ENCODE assay signal across 9 cellular contexts in genomic region chr16:630815-631405, GRCh38. TPM values are rescaled to one million over a fixed set of nuclear protein-coding genes. Genes with fewer than 3 reads are reported as not detected.
A peak's percentile ranks its signal among the peaks of the same experiment; 100 is the strongest.
DNase-seq lines count a peak whose midpoint lies in the region; ATAC-seq and TF ChIP-seq lines count a peak whose summit lies in the region.
"Had no signal": no experiment of that assay in that cellular context is flagged by ENCODE, and none has a peak within 500 bp of the region (broad histone marks: within the 10 kb centered on the region; RNA-seq: fewer than 3 reads in every experiment).

Gene WFIKKN1 (plus strand): TSS chr16:630985. CDS start chr16:631254, 269 bp downstream.

- H3K27ac ChIP-seq in liver (ENCODE audit: low read depth in 1 of 2, low read length in 2 of 2) (peak within 1 kb of the TSS in 1 of 2 donors; percentile 38), tibial nerve (peak within 1 kb of the TSS in 3 of 4 donors; percentile 56 to 87 (median 76))

- no peaks in the 10 kb centered on the region for H3K27me3 ChIP-seq in liver (ENCODE audit: control insufficient read depth in 4 of 4, insufficient read depth in 4 of 4, low read length in 3 of 4)
- H3K27me3 ChIP-seq in tibial nerve: no peaks in the 10 kb centered on the region

- TF ChIP-seq POLR2A in tibial nerve (IDR thresholded peaks at IDR 0.05): no peak

- peak within 1 kb of the TSS in 3 of 5 experiments; percentile 33 to 81 (median 78) for H3K27ac Mint-ChIP-seq in brain

- H3K27me3 Mint-ChIP-seq in brain: no peaks in the 10 kb centered on the region

- H3K4me1 ChIP-seq in liver (ENCODE audit: control insufficient read depth in 4 of 4, insufficient read depth in 4 of 4, low read length in 3 of 4) (peaks cover 33 to 60% (median 50%) of the 10 kb centered on the region in 4 donors), tibial nerve (peaks cover 0 to 62% (median 34%) of the 10 kb centered on the region in 4 donors)

- H3K4me3 ChIP-seq in liver (ENCODE audit: low read depth in 1 of 3, low read length in 3 of 3): no peak within 1 kb of the TSS
- no peak within 1 kb of the TSS for H3K4me3 ChIP-seq in tibial nerve

- H3K36me3 ChIP-seq in liver (ENCODE audit: control insufficient read depth in 4 of 4, insufficient read depth in 3 of 4, low read depth in 1 of 4, low read length in 3 of 4) (peaks cover 0 to 12% (median 3%) of the 10 kb centered on the region in 4 donors), tibial nerve (peaks cover 3 to 59% (median 4%) of the 10 kb centered on the region in 3 donors)

- TF ChIP-seq CTCF in brain (conservative IDR thresholded peaks at IDR 0.05) (no peak), liver (IDR thresholded peaks at IDR 0.05; ENCODE audit: low read depth, low read length, missing input control) (peak; percentile 1), tibial nerve (IDR thresholded peaks at IDR 0.05) (no peak)

- TF ChIP-seq RAD21 in liver (IDR thresholded peaks at IDR 0.05): no peak

- H3K9ac ChIP-seq in liver (ENCODE audit: low read depth in 1 of 2, low read length in 2 of 2): no peak within 1 kb of the TSS

- peaks cover 19% of the 10 kb centered on the region for H3K4me1 Mint-ChIP-seq in brain

- H3K36me3 Mint-ChIP-seq in brain: peaks cover 7% of the 10 kb centered on the region

- H3K9me3 Mint-ChIP-seq in brain: no peaks in the 10 kb centered on the region

- H3K4me3 Mint-ChIP-seq in brain: peak within 1 kb of the TSS in 1 of 5 experiments; percentile 33

- TF ChIP-seq EP300 in tibial nerve (IDR thresholded peaks at IDR 0.05): no peak

- DNase-seq in NCI-H748 (lab: John Stamatoyannopoulos, UW; ENCODE audit: unreplicated experiment) (peak; percentile 55), NCI-H748 treated with DMSO at 0.1 percent for 48 hours (lab: John Stamatoyannopoulos, UW) (no peak), tibial nerve (ENCODE audit: low spot score in 2 of 2) (no peak)

- no peaks in the 10 kb centered on the region for H3K9me3 ChIP-seq in liver (ENCODE audit: control insufficient read depth in 4 of 4, low read length in 3 of 4)
- no peaks in the 10 kb centered on the region for H3K9me3 ChIP-seq in tibial nerve

- ATAC-seq in GM18519 (IDR thresholded peaks at IDR 0.05; ENCODE audit: low FRiP score, unreplicated experiment): no peak
- no peak for ATAC-seq in HG02642 (IDR thresholded peaks at IDR 0.05; ENCODE audit: poor library complexity, unreplicated experiment)
- no peak for ATAC-seq in GM19463 (IDR thresholded peaks at IDR 0.05; ENCODE audit: unreplicated experiment)

- 7% methylated on average over 23 of the region's 23 CpGs for WGBS in liver
- 0 to 6% methylated on average over 8 to 13 of the region's 23 CpGs for WGBS in tibial nerve, 2 donors

TF ChIP-seq in liver, 16 proteins besides CTCF, POLR2A, EP300 and RAD21:
- no peak for TF ChIP-seq YY1 (IDR thresholded peaks at IDR 0.05)
- TF ChIP-seq, protein P1, sequence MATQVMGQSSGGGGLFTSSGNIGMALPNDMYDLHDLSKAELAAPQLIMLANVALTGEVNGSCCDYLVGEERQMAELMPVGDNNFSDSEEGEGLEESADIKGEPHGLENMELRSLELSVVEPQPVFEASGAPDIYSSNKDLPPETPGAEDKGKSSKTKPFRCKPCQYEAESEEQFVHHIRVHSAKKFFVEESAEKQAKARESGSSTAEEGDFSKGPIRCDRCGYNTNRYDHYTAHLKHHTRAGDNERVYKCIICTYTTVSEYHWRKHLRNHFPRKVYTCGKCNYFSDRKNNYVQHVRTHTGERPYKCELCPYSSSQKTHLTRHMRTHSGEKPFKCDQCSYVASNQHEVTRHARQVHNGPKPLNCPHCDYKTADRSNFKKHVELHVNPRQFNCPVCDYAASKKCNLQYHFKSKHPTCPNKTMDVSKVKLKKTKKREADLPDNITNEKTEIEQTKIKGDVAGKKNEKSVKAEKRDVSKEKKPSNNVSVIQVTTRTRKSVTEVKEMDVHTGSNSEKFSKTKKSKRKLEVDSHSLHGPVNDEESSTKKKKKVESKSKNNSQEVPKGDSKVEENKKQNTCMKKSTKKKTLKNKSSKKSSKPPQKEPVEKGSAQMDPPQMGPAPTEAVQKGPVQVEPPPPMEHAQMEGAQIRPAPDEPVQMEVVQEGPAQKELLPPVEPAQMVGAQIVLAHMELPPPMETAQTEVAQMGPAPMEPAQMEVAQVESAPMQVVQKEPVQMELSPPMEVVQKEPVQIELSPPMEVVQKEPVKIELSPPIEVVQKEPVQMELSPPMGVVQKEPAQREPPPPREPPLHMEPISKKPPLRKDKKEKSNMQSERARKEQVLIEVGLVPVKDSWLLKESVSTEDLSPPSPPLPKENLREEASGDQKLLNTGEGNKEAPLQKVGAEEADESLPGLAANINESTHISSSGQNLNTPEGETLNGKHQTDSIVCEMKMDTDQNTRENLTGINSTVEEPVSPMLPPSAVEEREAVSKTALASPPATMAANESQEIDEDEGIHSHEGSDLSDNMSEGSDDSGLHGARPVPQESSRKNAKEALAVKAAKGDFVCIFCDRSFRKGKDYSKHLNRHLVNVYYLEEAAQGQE (IDR thresholded peaks at IDR 0.05): no peak
- TF ChIP-seq EGR1 (IDR thresholded peaks at IDR 0.05; ENCODE audit: low read depth in 2 of 2): no peak
- TF ChIP-seq GABPA (IDR thresholded peaks at IDR 0.05 in 1 of 2, conservative IDR thresholded peaks at IDR 0.05 in 1 of 2): no peak
- TF ChIP-seq SP1 (IDR thresholded peaks at IDR 0.05): no peak
- TF ChIP-seq, protein P2, sequence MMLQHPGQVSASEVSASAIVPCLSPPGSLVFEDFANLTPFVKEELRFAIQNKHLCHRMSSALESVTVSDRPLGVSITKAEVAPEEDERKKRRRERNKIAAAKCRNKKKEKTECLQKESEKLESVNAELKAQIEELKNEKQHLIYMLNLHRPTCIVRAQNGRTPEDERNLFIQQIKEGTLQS (IDR thresholded peaks at IDR 0.05): no peak
- TF ChIP-seq HNF4A (conservative IDR thresholded peaks at IDR 0.05): no peak
- no peak for TF ChIP-seq TAF1 (conservative IDR thresholded peaks at IDR 0.05)

RNA-seq across cellular contexts. Expression of gene WFIKKN1, which starts in this region (rescaled TPM):
- polyA plus RNA-seq in brain (ENCODE audit: insufficient read depth, low read depth, low replicate concordance): 1.4 TPM
- total RNA-seq in liver: 1 to 10 TPM in 1 of 2 donors, under 1 TPM in 1; 0.67 to 1.2 TPM
- polyA plus RNA-seq in liver: under 1 TPM; 0.19 to 0.24 TPM
- total RNA-seq in tibial nerve: 1 to 10 TPM in 3 of 4 donors, under 1 TPM in 1; 0.66 to 3.9 (median 1.8) TPM
- total RNA-seq: bronchial epithelial cell had no signal
